Comparison of ENCODE assay signal across 25 cellular contexts in the genomic region with DNA sequence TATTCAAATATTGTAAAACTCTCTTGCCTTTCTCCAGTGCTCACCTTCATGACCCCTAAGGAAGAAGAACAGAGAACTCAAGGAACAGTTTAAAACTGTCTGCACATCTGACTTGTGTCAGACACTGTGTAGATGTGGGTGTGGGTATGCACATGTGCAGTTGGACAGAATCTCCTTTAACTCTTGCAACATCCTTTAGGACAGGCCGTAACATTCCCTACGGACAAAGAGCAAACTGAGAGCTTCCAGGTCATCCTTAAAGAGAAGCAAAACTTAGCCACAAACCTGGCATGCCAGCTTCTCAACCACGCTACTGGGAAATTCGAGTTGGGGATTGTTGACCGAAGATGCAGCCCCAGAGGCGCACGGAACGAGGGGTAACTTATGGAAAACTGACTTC.
"Had no signal": no experiment of that assay in that cellular context is flagged by ENCODE, and none has a peak within 500 bp of the region (broad histone marks: within the 10 kb centered on the region; RNA-seq: fewer than 3 reads in every experiment).

No MANE protein-coding gene starts in this region.

- H3K9me3 ChIP-seq: esophagus muscularis mucosa, gastrocnemius medialis, prostate gland, right atrium auricular region, sigmoid colon, spleen, testis, tibial artery had no signal

- ATAC-seq: naive thymus-derived CD4-positive, alpha-beta T cell; stimulated activated memory B cell treated with anti-CD40 and anti-IgM and Interleukin-4, amounts not matched to agents 10 μg/mL and 1 μg/mL and 100 μg/mL, for 72 hours; stimulated activated naive CD8-positive, alpha-beta T cell treated with anti-CD3 and anti-CD28 coated beads, Interleukin-15, Interleukin-2, amounts not matched to agents 100 U/mL and 50 U/mL, for 24 hours had no signal

- DNase-seq: dermis blood vessel endothelial cell; effector memory CD4-positive, alpha-beta T cell; gastrocnemius medialis; head of caudate nucleus; mesenchymal stem cell; midbrain; naive thymus-derived CD4-positive, alpha-beta T cell; nucleus accumbens; sigmoid colon; spleen; stimulated activated CD4-positive, alpha-beta T cell treated with anti-CD3 and anti-CD28 coated beads, Interleukin-4, amount 100 ng/mL, for 4 hours; stimulated activated naive CD8-positive, alpha-beta T cell treated with anti-CD3 and anti-CD28 coated beads, Interleukin-15, Interleukin-2, amounts not matched to agents 100 U/mL and 50 U/mL, for 24 hours; substantia nigra; testis; tibial artery had no signal

- FAIRE-seq: endothelial cell of umbilical vein, keratinocyte had no signal

- H3K36me3 Mint-ChIP-seq: naive thymus-derived CD4-positive, alpha-beta T cell; stimulated activated memory B cell treated with anti-CD40 and anti-IgM and Interleukin-4, amounts not matched to agents 10 μg/mL and 1 μg/mL and 100 μg/mL, for 72 hours; type B pancreatic cell had no signal

- H3K4me3 ChIP-seq: coronary artery, esophagus muscularis mucosa, gastrocnemius medialis, prostate gland, right atrium auricular region, sigmoid colon, skin epidermis, spleen, testis, tibial artery had no signal

- H3K4me1 ChIP-seq: prostate gland, testis had no signal

- H3K27me3 ChIP-seq: esophagus muscularis mucosa, gastrocnemius medialis, right atrium auricular region, sigmoid colon, testis, tibial artery had no signal

- H3K36me3 ChIP-seq: esophagus muscularis mucosa, gastrocnemius medialis, prostate gland, right atrium auricular region, sigmoid colon, spleen, tibial artery had no signal

- H3K27ac ChIP-seq: coronary artery, esophagus muscularis mucosa, prostate gland, right atrium auricular region, sigmoid colon, skin epidermis, spleen, testis, tibial artery had no signal

- H3K4me3 Mint-ChIP-seq: naive thymus-derived CD4-positive, alpha-beta T cell; stimulated activated memory B cell treated with anti-CD40 and anti-IgM and Interleukin-4, amounts not matched to agents 10 μg/mL and 1 μg/mL and 100 μg/mL, for 72 hours; type B pancreatic cell had no signal

- H3K27me3 Mint-ChIP-seq: stimulated activated memory B cell treated with anti-CD40 and anti-IgM and Interleukin-4, amounts not matched to agents 10 μg/mL and 1 μg/mL and 100 μg/mL, for 72 hours had no signal

- H3K9me3 Mint-ChIP-seq: naive thymus-derived CD4-positive, alpha-beta T cell; stimulated activated memory B cell treated with anti-CD40 and anti-IgM and Interleukin-4, amounts not matched to agents 10 μg/mL and 1 μg/mL and 100 μg/mL, for 72 hours; type B pancreatic cell had no signal

- H3K27ac Mint-ChIP-seq: naive thymus-derived CD4-positive, alpha-beta T cell; nephron; stimulated activated memory B cell treated with anti-CD40 and anti-IgM and Interleukin-4, amounts not matched to agents 10 μg/mL and 1 μg/mL and 100 μg/mL, for 72 hours; type B pancreatic cell had no signal
